ENCODE assay signal across 1 cellular context in the genomic region with DNA sequence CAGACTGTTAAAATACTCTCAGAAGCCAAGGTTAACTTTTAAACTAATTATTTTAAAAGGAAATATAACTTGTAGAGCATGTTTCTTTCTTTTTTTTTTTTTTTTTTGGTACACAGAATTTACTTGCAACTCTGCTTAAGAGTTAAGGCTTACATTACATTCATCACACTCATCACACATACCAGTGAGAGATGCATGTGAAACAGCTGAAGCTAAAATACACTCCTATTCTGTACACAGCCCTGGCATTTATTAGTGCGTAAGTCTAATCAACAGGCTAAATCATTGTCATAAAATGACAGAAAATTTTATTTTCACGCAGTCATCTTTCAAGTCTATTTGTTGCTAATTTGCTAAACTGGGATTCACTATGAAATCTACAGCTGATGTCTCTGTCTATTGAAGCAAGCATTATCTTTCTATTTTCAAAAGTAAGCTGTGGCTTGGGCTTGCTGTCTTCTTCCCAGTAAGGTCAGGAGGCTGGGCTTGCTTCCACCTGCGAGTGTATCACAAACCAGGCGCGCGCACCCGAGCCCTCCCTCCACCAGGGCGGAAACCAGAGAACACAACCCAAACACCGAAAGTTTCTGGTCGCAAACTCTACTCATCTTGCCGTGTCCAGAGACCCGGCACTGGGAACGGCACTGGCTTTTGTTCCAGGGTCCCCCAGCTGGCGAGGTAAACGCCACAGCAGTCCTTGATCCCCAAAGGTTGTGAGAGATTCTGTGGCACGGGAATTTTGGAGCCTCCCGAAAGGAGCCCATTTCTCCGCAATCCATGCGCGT.
TF ChIP-seq lines count a peak whose summit lies in the region.

No MANE protein-coding gene starts in this region.

TF ChIP-seq in IMR-90, 13 proteins besides CTCF, POLR2A, EP300 and RAD21 (continued from another document):
- TF ChIP-seq, protein P1, sequence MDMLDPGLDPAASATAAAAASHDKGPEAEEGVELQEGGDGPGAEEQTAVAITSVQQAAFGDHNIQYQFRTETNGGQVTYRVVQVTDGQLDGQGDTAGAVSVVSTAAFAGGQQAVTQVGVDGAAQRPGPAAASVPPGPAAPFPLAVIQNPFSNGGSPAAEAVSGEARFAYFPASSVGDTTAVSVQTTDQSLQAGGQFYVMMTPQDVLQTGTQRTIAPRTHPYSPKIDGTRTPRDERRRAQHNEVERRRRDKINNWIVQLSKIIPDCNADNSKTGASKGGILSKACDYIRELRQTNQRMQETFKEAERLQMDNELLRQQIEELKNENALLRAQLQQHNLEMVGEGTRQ (IDR thresholded peaks at IDR 0.05; ENCODE audit: low read depth, low read length) = no peak
